Comparison of ENCODE assay signal across 8 cellular contexts in the genomic region with DNA sequence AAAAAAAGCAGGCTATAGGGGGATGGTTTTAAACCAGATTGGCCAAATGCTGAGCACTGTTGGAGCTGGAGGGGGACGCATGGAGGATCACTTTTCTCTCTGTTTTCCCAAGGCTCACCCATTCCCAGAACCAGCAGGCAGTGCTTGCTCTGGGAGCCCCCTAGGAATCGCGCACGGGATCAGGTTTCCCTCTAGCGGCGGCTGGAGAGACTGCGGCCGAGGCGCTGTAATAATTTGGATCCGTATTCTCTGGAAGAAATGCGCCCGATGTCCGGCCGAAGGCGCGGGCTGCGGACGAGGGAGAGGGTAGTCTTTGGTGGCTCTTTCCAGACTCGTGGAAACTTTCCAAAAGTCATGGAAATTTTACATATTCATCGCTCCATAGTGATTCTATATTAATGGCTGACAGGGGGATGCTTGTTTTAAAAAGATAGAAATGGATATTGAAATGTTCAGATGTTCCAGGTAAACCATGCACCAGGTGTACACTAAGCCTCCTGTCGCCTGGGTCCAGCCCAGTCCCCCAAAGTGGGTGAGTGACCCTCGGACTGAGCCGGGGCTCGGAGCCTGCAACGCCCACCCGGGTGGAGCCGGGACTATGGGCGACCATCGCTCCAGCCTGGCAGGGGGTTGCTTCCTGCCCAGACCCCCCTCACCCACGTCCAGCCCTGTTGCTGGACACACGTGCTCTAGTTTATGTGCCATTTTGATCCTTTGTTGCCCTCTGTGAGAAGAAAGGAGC.
A peak's percentile ranks its signal among the peaks of the same experiment; 100 is the strongest.
DNase-seq lines count a peak whose midpoint lies in the region; ATAC-seq and TF ChIP-seq lines count a peak whose summit lies in the region.

No MANE protein-coding gene starts in this region.

- H3K27ac ChIP-seq in Karpas-422 (ENCODE audit: low read length) = no peak overlapping the region
- no peak overlapping the region for H3K27ac ChIP-seq in lower lobe of right lung
- no peak overlapping the region for H3K27ac ChIP-seq in thoracic aorta

- 0 out of 2 replicates have a peak, but pooled peaks cover 3% of the 10 kb centered on the region for H4K20me1 ChIP-seq in Karpas-422 (ENCODE audit: insufficient read depth, low read depth, low read length)

- H3K27me3 Mint-ChIP-seq in activated CD4-positive, alpha-beta T cell treated with anti-CD3 and anti-CD28 coated beads for 36 hours = peaks cover 51% of the 10 kb centered on the region

- intact Hi-C loops in activated CD4-positive, alpha-beta T cell treated with anti-CD3 and anti-CD28 coated beads for 36 hours (cut with DNase I, micrococcal nuclease) = no loop called here
- intact Hi-C loops in lower lobe of right lung (cut with DNase I) = no loop called here

- no peaks in the 10 kb centered on the region for H3K36me3 Mint-ChIP-seq in activated CD4-positive, alpha-beta T cell treated with anti-CD3 and anti-CD28 coated beads for 36 hours (ENCODE audit: low read depth)

- H3K4me1 Mint-ChIP-seq in activated CD4-positive, alpha-beta T cell treated with anti-CD3 and anti-CD28 coated beads for 36 hours = no peaks in the 10 kb centered on the region

- H3K9me2 ChIP-seq in Karpas-422 (replicated peaks; ENCODE audit: insufficient read depth, low read length) = no peaks in the 10 kb centered on the region

- TF ChIP-seq CTCF in lower lobe of right lung (IDR thresholded peaks at IDR 0.05) = peak; percentile 79
- peak; percentile 52 for TF ChIP-seq CTCF in thoracic aorta (IDR thresholded peaks at IDR 0.05)

- no peak overlapping the region for H3K4me2 ChIP-seq in Karpas-422 (ENCODE audit: low read depth, low read length, poor library complexity, severe bottlenecking)

- no peaks in the 10 kb centered on the region for H3K79me2 ChIP-seq in Karpas-422 (ENCODE audit: low read length)

- no peak overlapping the region for H3K4me3 Mint-ChIP-seq in activated CD4-positive, alpha-beta T cell treated with anti-CD3 and anti-CD28 coated beads for 36 hours

- CTCF ChIA-PET in activated CD4-positive, alpha-beta T cell treated with anti-CD3 and anti-CD28 coated beads for 36 hours (lab: Charles Lee) = no interaction called here

- no peak overlapping the region for H3K9ac ChIP-seq in Karpas-422 (ENCODE audit: low read length)

- H3K4me3 ChIP-seq in Karpas-422 (ENCODE audit: low read length) (no peak overlapping the region), lower lobe of right lung (no peak overlapping the region), thoracic aorta (no peak overlapping the region)

- peak; percentile 59 for DNase-seq in activated CD4-positive, alpha-beta T cell treated with anti-CD3 and anti-CD28 coated beads for 36 hours
- DNase-seq in activated CD4-positive, alpha-beta T cell treated with anti-CD3 and anti-CD28 coated beads, Interleukin-2, amount 50 U/mL, for 4 hours = no peak
- DNase-seq in Karpas-422 (peak; percentile 73), SHP77 treated with DMSO at 0.1 percent for 48 hours (lab: John Stamatoyannopoulos, UW) (peak; percentile 36), dedifferentiated amniotic fluid mesenchymal stem cell (ENCODE audit: extremely low spot score) (peak; percentile 20), lower lobe of right lung (no peak), thoracic aorta (ENCODE audit: low spot score) (no peak)

- ATAC-seq in activated CD4-positive, alpha-beta T cell treated with anti-CD3 and anti-CD28 coated beads for 36 hours = no peak
- peak; percentile 76 to 78 for ATAC-seq in lower lobe of right lung
- ATAC-seq in thoracic aorta (ENCODE audit: insufficient number of reproducible peaks, low FRiP score, low read depth) = no peak
- no peak for ATAC-seq in GM18517 (IDR thresholded peaks at IDR 0.05; ENCODE audit: unreplicated experiment)

- H3K9me3 ChIP-seq in Karpas-422 (ENCODE audit: low read length) = no peaks in the 10 kb centered on the region
- no peaks in the 10 kb centered on the region for H3K9me3 ChIP-seq in lower lobe of right lung
- H3K9me3 ChIP-seq in thoracic aorta = no peaks in the 10 kb centered on the region

- no peaks in the 10 kb centered on the region for H3K4me1 ChIP-seq in Karpas-422 (ENCODE audit: low read length)
- H3K4me1 ChIP-seq in lower lobe of right lung = no peaks in the 10 kb centered on the region
- H3K4me1 ChIP-seq in thoracic aorta (ENCODE audit: control insufficient read depth in 1 of 2, low read depth in 2 of 2) = no peaks in the 10 kb centered on the region

- POLR2A ChIA-PET in activated CD4-positive, alpha-beta T cell treated with anti-CD3 and anti-CD28 coated beads for 36 hours (lab: Charles Lee) = no interaction called here

- no peak overlapping the region for H3K27ac Mint-ChIP-seq in activated CD4-positive, alpha-beta T cell treated with anti-CD3 and anti-CD28 coated beads for 36 hours

- H3K36me3 ChIP-seq in Karpas-422 (ENCODE audit: insufficient read depth, low read length) (no peaks in the 10 kb centered on the region), lower lobe of right lung (no peaks in the 10 kb centered on the region), thoracic aorta (no peaks in the 10 kb centered on the region)

- no peaks in the 10 kb centered on the region for H3K27me3 ChIP-seq in Karpas-422 (ENCODE audit: low read length)
- H3K27me3 ChIP-seq in lower lobe of right lung (ENCODE audit: low read depth) = peaks cover 54% of the 10 kb centered on the region
- no peaks in the 10 kb centered on the region for H3K27me3 ChIP-seq in thoracic aorta (replicated peaks; ENCODE audit: insufficient read depth)

- H2AFZ ChIP-seq in Karpas-422 (ENCODE audit: low read length) = no peak overlapping the region

- H3K9me3 Mint-ChIP-seq in activated CD4-positive, alpha-beta T cell treated with anti-CD3 and anti-CD28 coated beads for 36 hours (ENCODE audit: low read depth) = no peaks in the 10 kb centered on the region

Comparison
In these comparisons a context has a peak if more than half of its experiments do, and no peak if none do; other contexts are left out.
1. DNase-seq: peak in activated CD4-positive, alpha-beta T cell treated with anti-CD3 and anti-CD28 coated beads for 36 hours (single experiment), Karpas-422 (single experiment), SHP77 treated with DMSO at 0.1 percent for 48 hours (single experiment) and dedifferentiated amniotic fluid mesenchymal stem cell (single experiment); none in activated CD4-positive, alpha-beta T cell treated with anti-CD3 and anti-CD28 coated beads, Interleukin-2, amount 50 U/mL, for 4 hours (0 of 2), lower lobe of right lung (single experiment) and thoracic aorta (single experiment).
2. ATAC-seq: peak in lower lobe of right lung (2 of 2); none in activated CD4-positive, alpha-beta T cell treated with anti-CD3 and anti-CD28 coated beads for 36 hours (single experiment), thoracic aorta (single experiment) and GM18517 (single experiment).